Comparison of ENCODE assay signal across 2 cellular contexts in the genomic region with DNA sequence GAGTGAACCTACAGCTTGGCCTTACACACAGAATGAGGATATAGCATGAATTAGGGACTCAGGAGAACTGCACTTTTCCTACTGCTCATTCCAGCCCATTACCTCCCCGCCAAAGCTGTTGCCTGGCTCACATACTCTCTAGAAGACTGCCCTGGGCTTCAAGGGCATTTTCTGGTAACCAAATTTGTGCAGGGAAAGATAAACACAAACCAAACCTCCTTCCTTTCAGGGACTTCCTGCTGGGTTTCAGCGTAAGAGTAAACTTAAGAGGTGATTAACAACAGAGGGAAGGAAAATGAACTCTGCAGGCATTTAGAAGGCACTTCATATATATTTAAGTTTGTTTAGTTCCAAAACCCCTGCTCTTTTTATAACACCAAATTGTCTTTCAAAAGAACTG.
TF ChIP-seq lines count a peak whose summit lies in the region.

No MANE protein-coding gene starts in this region.

TF ChIP-seq in HepG2, 621 proteins besides CTCF, POLR2A, EP300 and RAD21 (continues in another document):
- TF ChIP-seq, protein P1, sequence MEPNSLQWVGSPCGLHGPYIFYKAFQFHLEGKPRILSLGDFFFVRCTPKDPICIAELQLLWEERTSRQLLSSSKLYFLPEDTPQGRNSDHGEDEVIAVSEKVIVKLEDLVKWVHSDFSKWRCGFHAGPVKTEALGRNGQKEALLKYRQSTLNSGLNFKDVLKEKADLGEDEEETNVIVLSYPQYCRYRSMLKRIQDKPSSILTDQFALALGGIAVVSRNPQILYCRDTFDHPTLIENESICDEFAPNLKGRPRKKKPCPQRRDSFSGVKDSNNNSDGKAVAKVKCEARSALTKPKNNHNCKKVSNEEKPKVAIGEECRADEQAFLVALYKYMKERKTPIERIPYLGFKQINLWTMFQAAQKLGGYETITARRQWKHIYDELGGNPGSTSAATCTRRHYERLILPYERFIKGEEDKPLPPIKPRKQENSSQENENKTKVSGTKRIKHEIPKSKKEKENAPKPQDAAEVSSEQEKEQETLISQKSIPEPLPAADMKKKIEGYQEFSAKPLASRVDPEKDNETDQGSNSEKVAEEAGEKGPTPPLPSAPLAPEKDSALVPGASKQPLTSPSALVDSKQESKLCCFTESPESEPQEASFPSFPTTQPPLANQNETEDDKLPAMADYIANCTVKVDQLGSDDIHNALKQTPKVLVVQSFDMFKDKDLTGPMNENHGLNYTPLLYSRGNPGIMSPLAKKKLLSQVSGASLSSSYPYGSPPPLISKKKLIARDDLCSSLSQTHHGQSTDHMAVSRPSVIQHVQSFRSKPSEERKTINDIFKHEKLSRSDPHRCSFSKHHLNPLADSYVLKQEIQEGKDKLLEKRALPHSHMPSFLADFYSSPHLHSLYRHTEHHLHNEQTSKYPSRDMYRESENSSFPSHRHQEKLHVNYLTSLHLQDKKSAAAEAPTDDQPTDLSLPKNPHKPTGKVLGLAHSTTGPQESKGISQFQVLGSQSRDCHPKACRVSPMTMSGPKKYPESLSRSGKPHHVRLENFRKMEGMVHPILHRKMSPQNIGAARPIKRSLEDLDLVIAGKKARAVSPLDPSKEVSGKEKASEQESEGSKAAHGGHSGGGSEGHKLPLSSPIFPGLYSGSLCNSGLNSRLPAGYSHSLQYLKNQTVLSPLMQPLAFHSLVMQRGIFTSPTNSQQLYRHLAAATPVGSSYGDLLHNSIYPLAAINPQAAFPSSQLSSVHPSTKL (CRISPR knock-in tag; IDR thresholded peaks at IDR 0.05): peak; percentile 63
- TF ChIP-seq, protein P2, sequence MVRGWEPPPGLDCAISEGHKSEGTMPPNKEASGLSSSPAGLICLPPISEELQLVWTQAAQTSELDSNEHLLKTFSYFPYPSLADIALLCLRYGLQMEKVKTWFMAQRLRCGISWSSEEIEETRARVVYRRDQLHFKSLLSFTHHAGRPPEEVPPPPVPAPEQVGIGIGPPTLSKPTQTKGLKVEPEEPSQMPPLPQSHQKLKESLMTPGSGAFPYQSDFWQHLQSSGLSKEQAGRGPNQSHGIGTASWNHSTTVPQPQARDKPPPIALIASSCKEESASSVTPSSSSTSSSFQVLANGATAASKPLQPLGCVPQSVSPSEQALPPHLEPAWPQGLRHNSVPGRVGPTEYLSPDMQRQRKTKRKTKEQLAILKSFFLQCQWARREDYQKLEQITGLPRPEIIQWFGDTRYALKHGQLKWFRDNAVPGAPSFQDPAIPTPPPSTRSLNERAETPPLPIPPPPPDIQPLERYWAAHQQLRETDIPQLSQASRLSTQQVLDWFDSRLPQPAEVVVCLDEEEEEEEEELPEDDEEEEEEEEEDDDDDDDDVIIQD (CRISPR knock-in tag; IDR thresholded peaks at IDR 0.05; ENCODE audit: low read depth): peak; percentile 67; the same call in 1 of the 2 replicates
- TF ChIP-seq SRF (IDR thresholded peaks at IDR 0.05; ENCODE audit: low read depth, low read length) (peak; percentile 73), MIXL1 (CRISPR knock-in tag; IDR thresholded peaks at IDR 0.05) (0 out of 2 replicates have a peak, but pooled peaks have one; percentile 58), SAP130 (CRISPR knock-in tag; IDR thresholded peaks at IDR 0.05; ENCODE audit: low read depth) (peak; percentile 16; the same call in 1 of the 2 replicates), ZNF816 (CRISPR knock-in tag; IDR thresholded peaks at IDR 0.05; ENCODE audit: borderline replicate concordance) (0 out of 2 replicates have a peak, but pooled peaks have one; percentile 26), ETV5 (CRISPR knock-in tag; IDR thresholded peaks at IDR 0.05; ENCODE audit: borderline replicate concordance) (peak; percentile 53; the same call in 1 of the 2 replicates), SALL1 (CRISPR knock-in tag; IDR thresholded peaks at IDR 0.05) (peak; percentile 11; the same call in 1 of the 2 replicates), HDAC2 (CRISPR knock-in tag; IDR thresholded peaks at IDR 0.05) (peak; percentile 23; the same call in 1 of the 2 replicates), ZNF619 (CRISPR knock-in tag; IDR thresholded peaks at IDR 0.05) (no peak), TEAD3 (CRISPR knock-in tag; optimal IDR thresholded peaks at IDR 0.05; ENCODE audit: borderline replicate concordance) (peak; percentile 53), HMG20A (CRISPR knock-in tag; IDR thresholded peaks at IDR 0.05; ENCODE audit: borderline replicate concordance) (peak; percentile 20; the same call in 1 of the 2 replicates), FOXA3 (CRISPR knock-in tag; IDR thresholded peaks at IDR 0.05) (peak; percentile 52), GATAD2A (CRISPR knock-in tag; IDR thresholded peaks at IDR 0.05) (peak; percentile 63), ZNF589 (CRISPR knock-in tag; conservative IDR thresholded peaks at IDR 0.05) (no peak), GABPA (IDR thresholded peaks at IDR 0.05; ENCODE audit: low read depth, low read length) (no peak), GABPA (CRISPR knock-in tag; IDR thresholded peaks at IDR 0.05; ENCODE audit: low read depth) (0 out of 2 replicates have a peak, but pooled peaks have one; percentile 25), ZNF501 (CRISPR knock-in tag; IDR thresholded peaks at IDR 0.05) (no peak), PTBP1 (IDR thresholded peaks at IDR 0.05; ENCODE audit: low read depth, low read length, poor library complexity, severe bottlenecking) (no peak), ELF3 (CRISPR knock-in tag; IDR thresholded peaks at IDR 0.05) (peak; percentile 82), IRF2 (CRISPR knock-in tag; IDR thresholded peaks at IDR 0.05) (0 out of 2 replicates have a peak, but pooled peaks have one; percentile 20)
- TF ChIP-seq, protein P3, sequence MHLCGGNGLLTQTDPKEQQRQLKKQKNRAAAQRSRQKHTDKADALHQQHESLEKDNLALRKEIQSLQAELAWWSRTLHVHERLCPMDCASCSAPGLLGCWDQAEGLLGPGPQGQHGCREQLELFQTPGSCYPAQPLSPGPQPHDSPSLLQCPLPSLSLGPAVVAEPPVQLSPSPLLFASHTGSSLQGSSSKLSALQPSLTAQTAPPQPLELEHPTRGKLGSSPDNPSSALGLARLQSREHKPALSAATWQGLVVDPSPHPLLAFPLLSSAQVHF (CRISPR knock-in tag; IDR thresholded peaks at IDR 0.05): no peak
- TF ChIP-seq, protein P4, sequence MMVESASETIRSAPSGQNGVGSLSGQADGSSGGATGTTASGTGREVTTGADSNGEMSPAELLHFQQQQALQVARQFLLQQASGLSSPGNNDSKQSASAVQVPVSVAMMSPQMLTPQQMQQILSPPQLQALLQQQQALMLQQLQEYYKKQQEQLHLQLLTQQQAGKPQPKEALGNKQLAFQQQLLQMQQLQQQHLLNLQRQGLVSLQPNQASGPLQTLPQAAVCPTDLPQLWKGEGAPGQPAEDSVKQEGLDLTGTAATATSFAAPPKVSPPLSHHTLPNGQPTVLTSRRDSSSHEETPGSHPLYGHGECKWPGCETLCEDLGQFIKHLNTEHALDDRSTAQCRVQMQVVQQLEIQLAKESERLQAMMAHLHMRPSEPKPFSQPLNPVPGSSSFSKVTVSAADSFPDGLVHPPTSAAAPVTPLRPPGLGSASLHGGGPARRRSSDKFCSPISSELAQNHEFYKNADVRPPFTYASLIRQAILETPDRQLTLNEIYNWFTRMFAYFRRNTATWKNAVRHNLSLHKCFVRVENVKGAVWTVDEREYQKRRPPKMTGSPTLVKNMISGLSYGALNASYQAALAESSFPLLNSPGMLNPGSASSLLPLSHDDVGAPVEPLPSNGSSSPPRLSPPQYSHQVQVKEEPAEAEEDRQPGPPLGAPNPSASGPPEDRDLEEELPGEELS (CRISPR knock-in tag; IDR thresholded peaks at IDR 0.05): 0 out of 2 replicates have a peak, but pooled peaks have one; percentile 22

TF ChIP-seq in H1, 55 proteins besides CTCF, POLR2A, EP300 and RAD21:
- TF ChIP-seq SRF (IDR thresholded peaks at IDR 0.05; ENCODE audit: low read depth, low read length) (no peak), TAF7 (optimal IDR thresholded peaks at IDR 0.05; ENCODE audit: borderline replicate concordance, low read depth, low read length) (no peak), JUND (IDR thresholded peaks at IDR 0.05; ENCODE audit: low read length) (no peak), RXRA (IDR thresholded peaks at IDR 0.05; ENCODE audit: insufficient read depth, low read depth, low read length) (no peak), CHD2 (IDR thresholded peaks at IDR 0.05; ENCODE audit: low read length) (no peak), BRCA1 (IDR thresholded peaks at IDR 0.05; ENCODE audit: low read depth, low read length) (no peak), CBX8 (IDR thresholded peaks at IDR 0.05; ENCODE audit: borderline replicate concordance, low read depth, low read length) (no peak), BACH1 (IDR thresholded peaks at IDR 0.05; ENCODE audit: low read length) (no peak), SP2 (IDR thresholded peaks at IDR 0.05; ENCODE audit: low read length) (no peak), POLR2AphosphoS5 (IDR thresholded peaks at IDR 0.05; ENCODE audit: low read depth, low read length) (no peak), HDAC6 (IDR thresholded peaks at IDR 0.05; ENCODE audit: low read depth, low read length) (no peak), PHF8 (conservative IDR thresholded peaks at IDR 0.05; ENCODE audit: low read depth, low read length) (no peak), KDM1A (IDR thresholded peaks at IDR 0.05; ENCODE audit: borderline replicate concordance, low read length) (no peak), SUZ12 (IDR thresholded peaks at IDR 0.05; ENCODE audit: low read length) (no peak), CBX5 (IDR thresholded peaks at IDR 0.05; ENCODE audit: low read depth, low read length) (no peak), TEAD4 (IDR thresholded peaks at IDR 0.05; ENCODE audit: low read depth, low read length) (no peak), EGR1 (IDR thresholded peaks at IDR 0.05; ENCODE audit: borderline replicate concordance, low read depth, low read length) (no peak), SAP30 (IDR thresholded peaks at IDR 0.05; ENCODE audit: insufficient read depth, insufficient replicate concordance, low read length) (no peak), ZNF274 (IDR thresholded peaks at IDR 0.05; ENCODE audit: borderline replicate concordance, extremely low read depth, low read length) (no peak)
- TF ChIP-seq, protein P5, sequence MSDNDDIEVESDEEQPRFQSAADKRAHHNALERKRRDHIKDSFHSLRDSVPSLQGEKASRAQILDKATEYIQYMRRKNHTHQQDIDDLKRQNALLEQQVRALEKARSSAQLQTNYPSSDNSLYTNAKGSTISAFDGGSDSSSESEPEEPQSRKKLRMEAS (IDR thresholded peaks at IDR 0.05): no peak
